Comparison of ENCODE assay signal across 10 cellular contexts in the genomic region with DNA sequence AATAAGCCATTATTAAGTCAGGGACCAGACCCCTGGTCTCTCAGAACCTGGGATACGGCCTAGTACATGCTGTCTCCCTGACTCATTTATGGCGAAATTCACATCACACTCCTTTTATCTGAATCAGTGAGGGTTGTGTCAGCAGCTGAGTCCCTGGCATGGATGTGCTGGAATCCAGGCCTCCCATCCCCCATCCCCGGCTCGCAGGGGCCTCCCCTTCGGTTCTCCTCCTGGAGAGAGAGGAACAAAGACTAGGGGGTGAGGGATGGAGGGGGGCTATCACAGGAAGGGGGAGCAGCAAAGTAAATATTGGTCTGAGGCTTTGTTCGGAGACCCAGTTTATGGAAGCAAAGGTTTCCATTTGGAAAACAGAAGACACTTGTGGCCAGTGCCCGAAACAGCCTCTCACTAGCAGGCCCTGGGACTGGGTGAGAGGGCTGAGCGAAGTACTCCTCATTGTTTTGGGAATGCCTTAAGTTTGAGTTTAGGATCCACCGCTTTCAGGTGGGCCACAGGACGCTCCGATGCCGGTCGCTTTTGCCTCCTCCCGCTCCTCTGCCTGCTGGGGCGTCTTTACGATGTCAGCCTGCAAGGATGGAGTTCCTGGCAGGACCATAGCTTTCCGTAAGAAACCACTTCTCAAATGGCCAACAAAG.
DNase-seq lines count a peak whose midpoint lies in the region; ATAC-seq and TF ChIP-seq lines count a peak whose summit lies in the region.
"Had no signal": no experiment of that assay in that cellular context is flagged by ENCODE, and none has a peak within 500 bp of the region (broad histone marks: within the 10 kb centered on the region; RNA-seq: fewer than 3 reads in every experiment).

No MANE protein-coding gene starts in this region.

- peak overlapping the region; percentile 50 for H3K18ac ChIP-seq in trophoblast cell (ENCODE audit: low read length)

- peak overlapping the region; percentile 72 for H2AK5ac ChIP-seq in trophoblast cell (ENCODE audit: low read length)

- H4K91ac ChIP-seq in trophoblast cell (ENCODE audit: low read depth, low read length), result peak overlapping the region; percentile 78

- peak overlapping the region; percentile 69 for H2BK120ac ChIP-seq in trophoblast cell (ENCODE audit: insufficient read depth, low read length, poor library complexity)

- H3K4me3 ChIP-seq in trophoblast cell (ENCODE audit: low read depth, low read length), result no peak overlapping the region
- H3K4me3 ChIP-seq: skin epidermis had no signal

- peak overlapping the region; percentile 28 for H3K4ac ChIP-seq in trophoblast cell (ENCODE audit: low read depth, low read length)

- POLR2A ChIA-PET in WTC11 (lab: Charles Lee), result interaction anchor here (0.9 to 1.0 kb wide), 2 partner anchors 34 to 229 kb away, joined by 3 to 4 read pairs; partner anchors contain the start of gene HIF1A

- no peak overlapping the region for H3K4me2 ChIP-seq in trophoblast cell (ENCODE audit: low read length)

- intact Hi-C loops in Right ventricle myocardium superior (cut with DNase I), result loop anchor here (10.0 kb wide), 1 partner anchor 258 kb away; no protein-coding TSS in a partner anchor
- intact Hi-C loops in sciatic nerve (cut with DNase I), result loop anchor here (10.0 kb wide), 1 partner anchor 258 kb away; no protein-coding TSS in a partner anchor

- H3K23ac ChIP-seq in trophoblast cell (ENCODE audit: low read length), result no peak overlapping the region

- peak; percentile 97 for DNase-seq in ELR (ENCODE audit: low read depth)
- DNase-seq in WTC11 (ENCODE audit: low spot score), result peak; percentile 65
- peak; percentile 86 for DNase-seq in Right ventricle myocardium superior
- peak; percentile 60 to 81 for DNase-seq in trophoblast cell
- DNase-seq in NCI-H510A treated with DMSO at 0.1 percent for 48 hours (lab: John Stamatoyannopoulos, UW), result no peak
- DNase-seq in sciatic nerve (ENCODE audit: low spot score), result no peak
- no peak for DNase-seq in HuH-7.5 (ENCODE audit: low spot score)
- DNase-seq: cortex of kidney had no signal

- peak overlapping the region; percentile 47 for H3K27ac ChIP-seq in trophoblast cell (ENCODE audit: low read depth, low read length)

- peaks cover 11% of the 10 kb centered on the region for H3K9me3 Mint-ChIP-seq in WTC11

- H3K79me1 ChIP-seq in trophoblast cell (ENCODE audit: low read length), result peaks cover 42% of the 10 kb centered on the region

- peak overlapping the region; percentile 90 for H2BK12ac ChIP-seq in trophoblast cell (ENCODE audit: low read length)

- CTCF ChIA-PET in WTC11 (lab: Charles Lee), result interaction anchor here (1.1 to 1.3 kb wide), 3 partner anchors 102 to 371 kb away, joined by 3 to 6 read pairs (median 4); no protein-coding TSS in a partner anchor

- peaks cover 2% of the 10 kb centered on the region for H3K9me3 ChIP-seq in trophoblast cell (ENCODE audit: insufficient read depth, low read depth, low read length)

- peak overlapping the region; percentile 58 for H3K14ac ChIP-seq in trophoblast cell (ENCODE audit: low read length)

- WGBS in trophoblast cell (ENCODE audit: extremely low coverage, insufficient coverage, insufficient read length), result no CpG with 5 or more reads among the region's 17 CpGs

- H3K36me3 ChIP-seq in trophoblast cell (ENCODE audit: control insufficient read depth in 1 of 2, insufficient read depth in 2 of 2, low read length in 2 of 2), result peaks cover 0 to 5% of the 10 kb centered on the region in 2 experiments

- no peaks in the 10 kb centered on the region for H3K27me3 Mint-ChIP-seq in WTC11 (ENCODE audit: low read depth)

- peaks cover 11% of the 10 kb centered on the region for H3K79me2 ChIP-seq in trophoblast cell (ENCODE audit: control insufficient read depth, insufficient read depth, low read length, poor library complexity)

- no peak overlapping the region; the same call in 1 of the 2 replicates for H3K27ac Mint-ChIP-seq in WTC11

- peak overlapping the region; percentile 44 for H3K4me3 Mint-ChIP-seq in WTC11

- H4K8ac ChIP-seq in trophoblast cell (ENCODE audit: low read depth, low read length), result peak overlapping the region; percentile 50

- no peak overlapping the region for H3K9ac ChIP-seq in trophoblast cell (ENCODE audit: low read length)

- no peaks in the 10 kb centered on the region for H3K27me3 ChIP-seq in trophoblast cell (ENCODE audit: insufficient read depth, low read length)

- peak; percentile 70 for ATAC-seq in WTC11
- peak; percentile 81 for ATAC-seq in Right ventricle myocardium superior (ENCODE audit: poor library complexity)
- ATAC-seq in sciatic nerve, result no peak
- ATAC-seq in GM21786 (IDR thresholded peaks at IDR 0.05; ENCODE audit: unreplicated experiment), result no peak

- H4K12ac ChIP-seq in trophoblast cell (ENCODE audit: low read depth, low read length), result peak overlapping the region; percentile 28

- TF ChIP-seq CTCF in WTC11 (IDR thresholded peaks at IDR 0.05), result no peak

- H2BK5ac ChIP-seq in trophoblast cell (ENCODE audit: low read depth, low read length, poor library complexity), result peak overlapping the region; percentile 68

- H3K36me3 Mint-ChIP-seq in WTC11, result peaks cover 10% of the 10 kb centered on the region

- no peak overlapping the region for H2AFZ ChIP-seq in trophoblast cell (ENCODE audit: insufficient read depth, low read length, poor library complexity)

- peaks cover 60% of the 10 kb centered on the region for H3K4me1 Mint-ChIP-seq in WTC11

- peaks cover 35 to 37% of the 10 kb centered on the region in 2 experiments for H3K4me1 ChIP-seq in trophoblast cell (ENCODE audit: control insufficient read depth in 1 of 2, insufficient read depth in 2 of 2, low read length in 2 of 2)

TF ChIP-seq in WTC11, 78 proteins besides CTCF, POLR2A, EP300 and RAD21:
- TF ChIP-seq ZNF281 (CRISPR knock-in tag; IDR thresholded peaks at IDR 0.05) (peak; percentile 91), ZNF423 (CRISPR knock-in tag; IDR thresholded peaks at IDR 0.05) (peak; percentile 54; the same call in 1 of the 2 replicates), MXD4 (CRISPR knock-in tag; IDR thresholded peaks at IDR 0.05; ENCODE audit: borderline replicate concordance) (no peak), FOXP1 (CRISPR knock-in tag; IDR thresholded peaks at IDR 0.05; ENCODE audit: borderline replicate concordance) (no peak; the same call in 1 of the 2 replicates), SP1 (CRISPR knock-in tag; conservative IDR thresholded peaks at IDR 0.05) (0 out of 2 replicates have a peak, but pooled peaks have one; percentile 39), TEAD1 (CRISPR knock-in tag; IDR thresholded peaks at IDR 0.05) (peak; percentile 25; the same call in 1 of the 2 replicates), GABPB1 (CRISPR knock-in tag; IDR thresholded peaks at IDR 0.05) (no peak)
- TF ChIP-seq, protein P1, sequence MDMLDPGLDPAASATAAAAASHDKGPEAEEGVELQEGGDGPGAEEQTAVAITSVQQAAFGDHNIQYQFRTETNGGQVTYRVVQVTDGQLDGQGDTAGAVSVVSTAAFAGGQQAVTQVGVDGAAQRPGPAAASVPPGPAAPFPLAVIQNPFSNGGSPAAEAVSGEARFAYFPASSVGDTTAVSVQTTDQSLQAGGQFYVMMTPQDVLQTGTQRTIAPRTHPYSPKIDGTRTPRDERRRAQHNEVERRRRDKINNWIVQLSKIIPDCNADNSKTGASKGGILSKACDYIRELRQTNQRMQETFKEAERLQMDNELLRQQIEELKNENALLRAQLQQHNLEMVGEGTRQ (CRISPR knock-in tag; IDR thresholded peaks at IDR 0.05), result no peak

Comparison
In these comparisons a context has a peak if more than half of its experiments do, and no peak if none do; other contexts are left out.
1. DNase-seq: peak in ELR (single experiment), WTC11 (single experiment), Right ventricle myocardium superior (single experiment) and trophoblast cell (2 of 2); none in NCI-H510A treated with DMSO at 0.1 percent for 48 hours (single experiment), sciatic nerve (single experiment) and HuH-7.5 (single experiment).
2. ATAC-seq: peak in WTC11 (single experiment) and Right ventricle myocardium superior (single experiment); none in sciatic nerve (single experiment) and GM21786 (single experiment).